In the genomic region with DNA sequence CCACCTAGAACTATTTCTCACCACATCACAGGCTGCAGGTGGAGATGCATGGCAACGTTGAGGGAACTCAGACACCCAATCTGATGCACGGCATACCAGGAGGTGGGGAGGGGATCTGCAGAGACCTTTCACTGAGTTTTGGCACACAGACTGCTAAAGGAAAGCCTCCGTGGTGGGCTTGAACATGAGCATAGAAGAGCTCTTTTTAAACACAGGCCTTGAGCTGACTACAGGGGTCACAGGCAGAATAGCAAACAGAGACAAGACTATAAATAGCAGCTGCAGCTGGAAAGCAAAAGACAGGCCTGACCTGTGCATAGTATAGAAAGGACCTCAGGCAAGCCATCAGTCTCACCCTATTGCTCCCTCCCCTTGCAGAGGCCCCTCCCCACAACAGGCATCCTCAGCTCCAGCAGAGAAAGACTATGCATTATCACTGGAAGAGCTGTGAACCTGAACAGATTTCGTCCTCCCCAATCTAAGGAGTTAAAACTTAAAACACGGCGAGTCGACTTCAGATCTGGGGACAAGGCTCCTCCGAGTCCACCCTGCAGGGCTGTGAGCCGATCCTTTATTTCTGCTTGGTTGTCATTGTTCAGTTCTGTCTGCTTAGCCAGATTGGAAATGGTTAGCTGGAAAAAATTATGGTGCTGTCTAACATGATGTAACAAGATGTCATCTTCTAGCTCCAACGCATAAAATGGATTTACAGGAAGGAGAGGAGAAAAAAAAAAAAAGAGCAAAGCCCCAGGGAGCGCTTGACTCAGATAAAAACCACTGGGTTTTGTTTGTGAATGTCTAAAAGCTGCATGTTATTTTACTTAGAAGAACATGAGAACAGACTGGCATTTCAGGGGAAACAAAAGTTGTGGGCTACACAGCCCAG, we compare ENCODE assay signal across 7 cellular contexts. TPM values are rescaled to one million over a fixed set of nuclear protein-coding genes. Genes with fewer than 3 reads are reported as not detected.
DNase-seq lines count a peak whose midpoint lies in the region; ATAC-seq and TF ChIP-seq lines count a peak whose summit lies in the region.

No MANE protein-coding gene starts in this region.

- DNase-seq in NAMALWA (ENCODE audit: low spot score) (peak; percentile 8), fibroblast of the aortic adventitia (ENCODE audit: low read depth) (peak; percentile 96), skeletal muscle cell (ENCODE audit: low read depth) (peak; percentile 83), ureter (ENCODE audit: low spot score) (no peak), medulla oblongata (ENCODE audit: extremely low spot score) (no peak)
- peak; percentile 74 for DNase-seq in activated CD8-positive, alpha-beta memory T cell treated with anti-CD3 and anti-CD28 coated beads for 24 hours

- H3K4me3 ChIP-seq in fibroblast of the aortic adventitia (ENCODE audit: low read depth, low read length): peak overlapping the region; percentile 20
- H3K4me3 ChIP-seq in skeletal muscle cell (ENCODE audit: low read depth, low read length): peak overlapping the region; percentile 17

- TF ChIP-seq CTCF in fibroblast of the aortic adventitia (IDR thresholded peaks at IDR 0.05; ENCODE audit: insufficient read depth, low read length): no peak

- peak; percentile 7 for ATAC-seq in GM18870 (IDR thresholded peaks at IDR 0.05; ENCODE audit: unreplicated experiment)

RNA-seq across cellular contexts. Expression of gene LCLAT1, which starts 25.3 kb away (rescaled TPM):
- total RNA-seq in fibroblast of the aortic adventitia (ENCODE audit: low replicate concordance): 21.5 and 31.9 TPM in 2 replicates
- total RNA-seq in ureter: 28.8 TPM

Comparison
In these comparisons a context has a peak if more than half of its experiments do, and no peak if none do; other contexts are left out.
1. DNase-seq: peak in NAMALWA (single experiment), activated CD8-positive, alpha-beta memory T cell treated with anti-CD3 and anti-CD28 coated beads for 24 hours (single experiment), fibroblast of the aortic adventitia (single experiment) and skeletal muscle cell (single experiment); none in ureter (single experiment) and medulla oblongata (single experiment).